Comparison of ENCODE assay signal across 10 cellular contexts in genomic region chr6:119129968-119130484, GRCh38. TPM values are rescaled to one million over a fixed set of nuclear protein-coding genes. Genes with fewer than 3 reads are reported as not detected.
DNase-seq lines count a peak whose midpoint lies in the region; ATAC-seq and TF ChIP-seq lines count a peak whose summit lies in the region.
"Had no signal": no experiment of that assay in that cellular context is flagged by ENCODE, and none has a peak within 500 bp of the region (broad histone marks: within the 10 kb centered on the region; RNA-seq: fewer than 3 reads in every experiment).

No MANE protein-coding gene starts in this region.

- H3K9me3 Mint-ChIP-seq in Calu3 (ENCODE audit: low read depth, unreplicated experiment), result no peaks in the 10 kb centered on the region

- H3K4me3 ChIP-seq in mammary epithelial cell (replicated peaks in 1 of 3; ENCODE audit: insufficient read depth in 1 of 3, low read depth in 2 of 3, low read length in 3 of 3) (no peak overlapping the region), mucosa of descending colon (no peak overlapping the region), upper lobe of right lung (no peak overlapping the region)
- H3K4me3 ChIP-seq: gastroesophageal sphincter had no signal

- peaks cover 30% of the 10 kb centered on the region for H3K4me1 Mint-ChIP-seq in Calu3 (ENCODE audit: low read depth, unreplicated experiment)

- H3K27ac ChIP-seq in mammary epithelial cell (ENCODE audit: insufficient read depth, low read depth, low read length) (peak overlapping the region; percentile 58), upper lobe of right lung (no peak overlapping the region)
- H3K27ac ChIP-seq: gastroesophageal sphincter had no signal

- CTCF ChIA-PET in Calu3 (lab: Charles Lee) (interaction anchor here (0.9 to 1.6 kb wide), 5 partner anchors 18 to 598 kb away, joined by 3 to 7 read pairs (median 4); no protein-coding TSS in a partner anchor), mammary epithelial cell (lab: Charles Lee; ENCODE audit: low non-redundant PET) (interaction anchor here (0.6 to 0.7 kb wide), 3 partner anchors 17 to 629 kb away, joined by 3 to 4 read pairs (median 4); no protein-coding TSS in a partner anchor)

- dilution Hi-C loops in mammary epithelial cell (cut with HindIII; ENCODE audit: low sequenced_read_pairs), result no loop called here

- no peaks in the 10 kb centered on the region for H3K79me2 ChIP-seq in mammary epithelial cell (ENCODE audit: insufficient read depth, low read length)

- H3K9ac ChIP-seq in mammary epithelial cell (ENCODE audit: insufficient read depth, low read length), result no peak overlapping the region

- no peaks in the 10 kb centered on the region for H3K27me3 ChIP-seq in mammary epithelial cell (ENCODE audit: insufficient read depth, low read length)
- no peaks in the 10 kb centered on the region for H3K27me3 ChIP-seq in upper lobe of right lung
- H3K27me3 ChIP-seq: gastroesophageal sphincter had no signal

- no peak overlapping the region for H3K4me3 Mint-ChIP-seq in Calu3 (ENCODE audit: low read depth, unreplicated experiment)

- WGBS in mammary epithelial cell (ENCODE audit: low coverage, missing lambda C conversion rate), result 23% methylated on average over 2 of the region's 2 CpGs

- intact Hi-C loops in Calu3 (cut with micrococcal nuclease; ENCODE audit: unreplicated experiment), result loop anchor here (1.0 to 5.0 kb wide), 2 partner anchors 18 to 177 kb away; no protein-coding TSS in a partner anchor
- intact Hi-C loops in mammary epithelial cell (cut with micrococcal nuclease), result loop anchor here (1.0 kb wide), 2 partner anchors 18 to 221 kb away; no protein-coding TSS in a partner anchor
- intact Hi-C loops in mucosa of descending colon (cut with DNase I, micrococcal nuclease), result no loop called here
- intact Hi-C loops in upper lobe of right lung (cut with DNase I), result no loop called here

- TF ChIP-seq CTCF in Calu3 (IDR thresholded peaks at IDR 0.05; ENCODE audit: unreplicated experiment) (no peak), mammary epithelial cell (conservative IDR thresholded peaks at IDR 0.05 in 1 of 2, IDR thresholded peaks at IDR 0.05 in 1 of 2; ENCODE audit: extremely low read depth in 1 of 2, insufficient read depth in 1 of 2, low read depth in 1 of 2, low read length in 2 of 2) (no peak), mucosa of descending colon (IDR thresholded peaks at IDR 0.05) (no peak), upper lobe of right lung (IDR thresholded peaks at IDR 0.05) (no peak)

- H3K9me3 ChIP-seq in mammary epithelial cell (replicated peaks; ENCODE audit: insufficient read depth, low read length), result no peaks in the 10 kb centered on the region
- no peaks in the 10 kb centered on the region for H3K9me3 ChIP-seq in mucosa of descending colon
- H3K9me3 ChIP-seq in upper lobe of right lung, result no peaks in the 10 kb centered on the region
- H3K9me3 ChIP-seq: gastroesophageal sphincter had no signal

- no peaks in the 10 kb centered on the region for H4K20me1 ChIP-seq in mammary epithelial cell (ENCODE audit: insufficient read depth, low read length)

- no peak overlapping the region for H2AFZ ChIP-seq in mammary epithelial cell (ENCODE audit: low read depth, low read length)

- ATAC-seq in mucosa of descending colon, result peak; percentile 69
- ATAC-seq in upper lobe of right lung, result no peak
- no peak for ATAC-seq in GM21528 (IDR thresholded peaks at IDR 0.05; ENCODE audit: low FRiP score, unreplicated experiment)

- H3K36me3 ChIP-seq in mammary epithelial cell (ENCODE audit: insufficient read depth, low read length) (no peaks in the 10 kb centered on the region), mucosa of descending colon (ENCODE audit: low read depth) (no peaks in the 10 kb centered on the region), upper lobe of right lung (no peaks in the 10 kb centered on the region)
- H3K36me3 ChIP-seq: gastroesophageal sphincter had no signal

- in situ Hi-C loops in mammary epithelial cell (cut with MboI; ENCODE audit: low sequenced_read_pairs in 2 of 2), result loop anchor here in 1 of 2 donors (25.0 kb wide), 1 partner anchor 607 kb away; no protein-coding TSS in a partner anchor

- H3K4me2 ChIP-seq in mammary epithelial cell (ENCODE audit: insufficient read depth, low read depth, low read length), result peak overlapping the region; percentile 56

- H3K36me3 Mint-ChIP-seq in Calu3 (ENCODE audit: insufficient read depth, unreplicated experiment), result peaks cover 12% of the 10 kb centered on the region

- peak overlapping the region; percentile 34 for H3K27ac Mint-ChIP-seq in Calu3 (ENCODE audit: unreplicated experiment)

- no peak for DNase-seq in Calu3
- DNase-seq in NCI-H226, result peak; percentile 58
- peak; percentile 44 for DNase-seq in mammary epithelial cell
- no peak for DNase-seq in mucosa of descending colon
- no peak for DNase-seq in upper lobe of right lung
- no peak for DNase-seq in DMS153 (lab: John Stamatoyannopoulos, UW)
- DNase-seq in superior temporal gyrus (ENCODE audit: extremely low spot score), result no peak
- DNase-seq: activated naive CD4-positive, alpha-beta T cell treated with Interleukin-2 at 50 U/mL for 16 hours had no signal

- no TSS peak for BruUV-seq in Calu3 (replicated peaks; lab: Mats Ljungman, UMichigan)
- no TSS peak for BruUV-seq in mammary epithelial cell (replicated peaks; lab: Mats Ljungman, UMichigan)

- H3K27me3 Mint-ChIP-seq in Calu3 (ENCODE audit: unreplicated experiment), result no peaks in the 10 kb centered on the region

- H3K4me1 ChIP-seq in mammary epithelial cell (ENCODE audit: insufficient read depth, low read length), result peaks cover 12% of the 10 kb centered on the region
- H3K4me1 ChIP-seq in mucosa of descending colon (ENCODE audit: low read depth), result no peaks in the 10 kb centered on the region
- H3K4me1 ChIP-seq in upper lobe of right lung, result peaks cover 14% of the 10 kb centered on the region

RNA-seq across cellular contexts. Expression of gene FAM184A, which starts 51.6 kb away (rescaled TPM):
- 8.2 and 8.6 TPM in 2 replicates for total RNA-seq in Calu3 (2022)
- total RNA-seq in mammary epithelial cell, result under 1 TPM in 1 of 2 donors, not detected in 1; 0.17 TPM
- 0.02 TPM for polyA plus RNA-seq in mammary epithelial cell
- polyA minus RNA-seq in mammary epithelial cell, result not detected
- 1 to 10 TPM in 1 of 3 donors, under 1 TPM in 2; 0.60 to 3.4 (median 0.87) TPM for total RNA-seq in mucosa of descending colon
- total RNA-seq in upper lobe of right lung, result 15.4 TPM

Comparison
In these comparisons a context has a peak if more than half of its experiments do, and no peak if none do; other contexts are left out.
1. DNase-seq: peak in NCI-H226 (single experiment) and mammary epithelial cell (single experiment); none in Calu3 (single experiment), mucosa of descending colon (0 of 3), upper lobe of right lung (single experiment), DMS153 (single experiment) and superior temporal gyrus (single experiment).
2. intact Hi-C loops: an anchor here in Calu3 (1.0 to 5.0 kb wide) and mammary epithelial cell (1.0 kb wide); none called in mucosa of descending colon and upper lobe of right lung.